8 cellular contexts compared by ENCODE assay signal in the genomic region with DNA sequence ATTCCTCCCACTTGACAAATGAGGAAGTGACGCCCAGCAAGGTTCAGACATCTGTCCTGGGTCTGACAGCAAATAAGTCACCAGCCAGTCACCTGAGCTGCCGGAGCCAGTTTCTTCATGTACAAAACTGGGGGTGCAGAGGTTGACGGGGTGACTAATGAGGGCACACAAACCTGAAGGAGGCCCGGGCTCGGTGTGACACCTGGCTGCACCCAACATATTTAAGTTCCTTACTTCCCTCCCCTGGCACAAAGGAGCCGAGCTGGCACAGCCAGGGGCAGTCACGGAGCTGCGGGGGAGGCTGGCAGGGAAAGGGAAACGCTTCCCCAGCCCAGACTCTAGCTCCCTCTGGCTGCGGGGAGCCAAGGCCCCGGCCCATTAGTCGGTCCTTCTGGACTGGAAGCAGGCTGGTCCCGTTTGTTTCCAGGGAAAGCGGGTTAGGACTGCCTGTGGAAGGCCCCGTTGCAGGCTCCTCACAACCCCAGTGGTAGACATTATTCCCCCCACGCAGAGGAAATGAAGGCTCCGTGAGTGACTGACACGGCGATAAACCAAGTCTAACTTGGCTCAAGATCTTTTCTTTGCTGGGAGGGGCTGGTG. TPM values are rescaled to one million over a fixed set of nuclear protein-coding genes. Genes with fewer than 3 reads are reported as not detected.
A peak's percentile ranks its signal among the peaks of the same experiment; 100 is the strongest.
DNase-seq lines count a peak whose midpoint lies in the region; ATAC-seq and FAIRE-seq lines count a peak whose summit lies in the region.

No MANE protein-coding gene starts in this region.

- no peak for FAIRE-seq in frontal cortex (lab: Jason Lieb, UNC)

- H3K4me1 Mint-ChIP-seq in activated T-helper 2 cell treated with anti-CD3 and anti-CD28 coated beads, Interferon-gamma antibody, Interleukin-2, Interleukin-4, amounts not matched to agents 10 μg/mL and 5 μg/mL and 100 μg/mL, durations not matched to agents 14 hours and 24 hours and 36 hours (ENCODE audit: low read depth) = peaks cover 45% of the 10 kb centered on the region

- H3K27me3 Mint-ChIP-seq in activated T-helper 2 cell treated with anti-CD3 and anti-CD28 coated beads, Interferon-gamma antibody, Interleukin-2, Interleukin-4, amounts not matched to agents 10 μg/mL and 5 μg/mL and 100 μg/mL, durations not matched to agents 14 hours and 24 hours and 36 hours (ENCODE audit: low read depth) = no peaks in the 10 kb centered on the region

- DNase-seq in stimulated activated CD4-positive, alpha-beta T cell treated with anti-CD3 and anti-CD28 coated beads, Interleukin-12 subunit alpha, Interleukin-12 subunit beta, amount 100 ng/mL, for 24 hours (ENCODE audit: low read depth in 2 of 2) = peak; percentile 18 to 27
- DNase-seq in stimulated activated CD4-positive, alpha-beta T cell treated with anti-CD3 and anti-CD28 coated beads, Interleukin-2, amount 100 ng/mL, for 48 hours = no peak
- DNase-seq in NCI-H446 treated with DMSO at 0.1 percent for 48 hours (lab: John Stamatoyannopoulos, UW) (peak; percentile 4), frontal cortex (ENCODE audit: low spot score in 2 of 2) (peak; percentile 58 to 74), nucleus accumbens (lab: John Stamatoyannopoulos, UW) (peak in 50 of 56 donors; percentile 17 to 83 (median 59)), activated gamma-delta T cell (lab: John Stamatoyannopoulos, UW) (no peak)
- no peak for DNase-seq in activated T-helper 2 cell treated with anti-CD3 and anti-CD28 coated beads, Interferon-gamma antibody, Interleukin-2, Interleukin-4, amounts not matched to agents 10 μg/mL and 5 μg/mL and 100 μg/mL, durations not matched to agents 14 hours and 24 hours and 36 hours (ENCODE audit: low spot score)

- peaks cover 12% of the 10 kb centered on the region for H3K36me3 Mint-ChIP-seq in activated T-helper 2 cell treated with anti-CD3 and anti-CD28 coated beads, Interferon-gamma antibody, Interleukin-2, Interleukin-4, amounts not matched to agents 10 μg/mL and 5 μg/mL and 100 μg/mL, durations not matched to agents 14 hours and 24 hours and 36 hours (ENCODE audit: low read depth)

- peak overlapping the region; percentile 81 for H3K4me3 Mint-ChIP-seq in activated T-helper 2 cell treated with anti-CD3 and anti-CD28 coated beads, Interferon-gamma antibody, Interleukin-2, Interleukin-4, amounts not matched to agents 10 μg/mL and 5 μg/mL and 100 μg/mL, durations not matched to agents 14 hours and 24 hours and 36 hours (ENCODE audit: low read depth)

- H3K9me3 Mint-ChIP-seq in activated T-helper 2 cell treated with anti-CD3 and anti-CD28 coated beads, Interferon-gamma antibody, Interleukin-2, Interleukin-4, amounts not matched to agents 10 μg/mL and 5 μg/mL and 100 μg/mL, durations not matched to agents 14 hours and 24 hours and 36 hours = no peaks in the 10 kb centered on the region

- no peak for ATAC-seq in GM18519 (IDR thresholded peaks at IDR 0.05; ENCODE audit: low FRiP score, unreplicated experiment)

- intact Hi-C loops in activated T-helper 2 cell treated with anti-CD3 and anti-CD28 coated beads, Interferon-gamma antibody, Interleukin-2, Interleukin-4, amounts not matched to agents 10 μg/mL and 5 μg/mL and 100 μg/mL, durations not matched to agents 14 hours and 24 hours and 36 hours (cut with micrococcal nuclease) = loop anchor here (2.0 kb wide), 1 partner anchor 133 kb away; no protein-coding TSS in a partner anchor

- H3K27ac Mint-ChIP-seq in activated T-helper 2 cell treated with anti-CD3 and anti-CD28 coated beads, Interferon-gamma antibody, Interleukin-2, Interleukin-4, amounts not matched to agents 10 μg/mL and 5 μg/mL and 100 μg/mL, durations not matched to agents 14 hours and 24 hours and 36 hours = peak overlapping the region; percentile 60

RNA-seq across cellular contexts. Expression of a gene that starts 2.3 kb away (rescaled TPM):
- 0.71 and 0.78 TPM in 2 replicates for total RNA-seq in activated T-helper 2 cell treated with anti-CD3 and anti-CD28 coated beads, Interferon-gamma antibody, Interleukin-2, Interleukin-4, amounts not matched to agents 10 μg/mL and 5 μg/mL and 100 μg/mL, durations not matched to agents 14 hours and 24 hours and 36 hours
- 0.82 TPM for total RNA-seq in frontal cortex

Comparison
In these comparisons a context has a peak if more than half of its experiments do, and no peak if none do; other contexts are left out.
1. DNase-seq: peak in stimulated activated CD4-positive, alpha-beta T cell treated with anti-CD3 and anti-CD28 coated beads, Interleukin-12 subunit alpha, Interleukin-12 subunit beta, amount 100 ng/mL, for 24 hours (2 of 2), NCI-H446 treated with DMSO at 0.1 percent for 48 hours (single experiment), frontal cortex (2 of 2) and nucleus accumbens (50 of 56); none in stimulated activated CD4-positive, alpha-beta T cell treated with anti-CD3 and anti-CD28 coated beads, Interleukin-2, amount 100 ng/mL, for 48 hours (0 of 2), activated T-helper 2 cell treated with anti-CD3 and anti-CD28 coated beads, Interferon-gamma antibody, Interleukin-2, Interleukin-4, amounts not matched to agents 10 μg/mL and 5 μg/mL and 100 μg/mL, durations not matched to agents 14 hours and 24 hours and 36 hours (single experiment) and activated gamma-delta T cell (single experiment).